In genomic region chr12:125203145-125203765, GRCh38 we compare ENCODE assay signal across 9 cellular contexts. TPM values are rescaled to one million over a fixed set of nuclear protein-coding genes. Genes with fewer than 3 reads are reported as not detected.
DNase-seq lines count a peak whose midpoint lies in the region; ATAC-seq and TF ChIP-seq lines count a peak whose summit lies in the region.
"Had no signal": no experiment of that assay in that cellular context is flagged by ENCODE, and none has a peak within 500 bp of the region (broad histone marks: within the 10 kb centered on the region; RNA-seq: fewer than 3 reads in every experiment).

No MANE protein-coding gene starts in this region.

- DNase-seq in ELR (ENCODE audit: low read depth) (peak; percentile 35), SK-N-DZ (ENCODE audit: low spot score) (peak; percentile 31), mesothelial cell of epicardium (ENCODE audit: low spot score in 2 of 2, unreplicated experiment in 2 of 2) (no peak), T1000 (lab: John Stamatoyannopoulos, UW) (no peak), amniotic stem cell (lab: John Stamatoyannopoulos, UW) (no peak)
- no peak for DNase-seq in activated CD4-positive, alpha-beta T cell treated with anti-CD3 and anti-CD28 coated beads, Interleukin-2, amount 50 U/mL, for 1 hour
- DNase-seq: islet precursor cell had no signal

- H3K27me3 Mint-ChIP-seq in mesothelial cell of epicardium (ENCODE audit: low read depth), result peaks cover 70% of the 10 kb centered on the region

- no peaks in the 10 kb centered on the region for H3K9me3 ChIP-seq in HEK293 (ENCODE audit: control insufficient read depth, insufficient read depth, low read depth, low read length)

- no peaks in the 10 kb centered on the region for H3K4me1 ChIP-seq in HEK293 (ENCODE audit: control insufficient read depth, insufficient read depth, low read length)

- no peak overlapping the region for H3K27ac Mint-ChIP-seq in mesothelial cell of epicardium

- H3K4me1 Mint-ChIP-seq in mesothelial cell of epicardium, result no peaks in the 10 kb centered on the region

- H3K27ac ChIP-seq in HEK293 (ENCODE audit: extremely low read depth, low read depth, low read length), result no peak overlapping the region

- TF ChIP-seq CTCF in HEK293 (tag by site-specific recombination; IDR thresholded peaks at IDR 0.05) (peak; percentile 21; the same call in 1 of the 2 replicates), mesothelial cell of epicardium (IDR thresholded peaks at IDR 0.05; ENCODE audit: unreplicated experiment) (peak; percentile 40)

- no peak overlapping the region for H3K4me3 ChIP-seq in HEK293 (ENCODE audit: low read depth, low read length)

- H3K9me3 Mint-ChIP-seq in mesothelial cell of epicardium, result no peaks in the 10 kb centered on the region

- POLR2A ChIA-PET in HEK293 (lab: Yijun Ruan, JAX), result no interaction called here

- no peak overlapping the region for H3K4me3 Mint-ChIP-seq in mesothelial cell of epicardium

- CTCF ChIA-PET in HEK293 (lab: Yijun Ruan, JAX), result interaction anchor here (0.6 to 2.7 kb wide), 14 partner anchors 8 to 553 kb away, joined by 3 to 24 read pairs (median 3); no protein-coding TSS in a partner anchor

- ATAC-seq in HG02852 (IDR thresholded peaks at IDR 0.05; ENCODE audit: unreplicated experiment), result no peak

- no peaks in the 10 kb centered on the region for H3K36me3 ChIP-seq in HEK293 (ENCODE audit: control insufficient read depth in 2 of 2, insufficient read depth in 1 of 2, low read length in 2 of 2)

- no peaks in the 10 kb centered on the region for H3K36me3 Mint-ChIP-seq in mesothelial cell of epicardium

TF ChIP-seq in HEK293, 187 proteins besides CTCF, POLR2A, EP300 and RAD21:
- no peak for TF ChIP-seq ZNF621 (tag by site-specific recombination; IDR thresholded peaks at IDR 0.05)
- peak; percentile 22; the same call in 1 of the 2 replicates for TF ChIP-seq ZNF654 (tag by site-specific recombination; IDR thresholded peaks at IDR 0.05; ENCODE audit: low read depth)
- no peak for TF ChIP-seq HOXC10 (CRISPR knock-in tag; IDR thresholded peaks at IDR 0.05)

RNA-seq across cellular contexts. Expression of gene TMEM132B, which starts 17.1 kb away (rescaled TPM):
- not detected in 2 replicates for polyA plus RNA-seq in SK-N-DZ (2014; cell fraction: cytosol; rRNA removed)
- 0.09 TPM in 1 of 2 replicates, not detected in the other for polyA plus RNA-seq in SK-N-DZ (2014; cell fraction: nucleus; rRNA removed)
- total RNA-seq in mesothelial cell of epicardium, result 1.2 to 1.8 TPM (median 1.4 TPM) in 3 replicates

Comparison
In these comparisons a context has a peak if more than half of its experiments do, and no peak if none do; other contexts are left out.
1. DNase-seq: peak in ELR (single experiment) and SK-N-DZ (single experiment); none in mesothelial cell of epicardium (0 of 2), activated CD4-positive, alpha-beta T cell treated with anti-CD3 and anti-CD28 coated beads, Interleukin-2, amount 50 U/mL, for 1 hour (single experiment), T1000 (single experiment) and amniotic stem cell (single experiment).